In genomic region chr5:9483779-9484178, GRCh38 we compare ENCODE assay signal across 36 cellular contexts.
DNase-seq lines count a peak whose midpoint lies in the region; ATAC-seq, FAIRE-seq and TF ChIP-seq lines count a peak whose summit lies in the region.
"Had no signal": no experiment of that assay in that cellular context is flagged by ENCODE, and none has a peak within 500 bp of the region (broad histone marks: within the 10 kb centered on the region; RNA-seq: fewer than 3 reads in every experiment).

No MANE protein-coding gene starts in this region.

- no peak overlapping the region for H2BK12ac ChIP-seq in mesenchymal stem cell (ENCODE audit: low read length in 2 of 2)

- no peak for TF ChIP-seq POLR2A in GM12892 (IDR thresholded peaks at IDR 0.05; ENCODE audit: low read depth, low read length)

- no peak overlapping the region for H2BK15ac ChIP-seq in mesenchymal stem cell (ENCODE audit: low read depth, poor library complexity, severe bottlenecking)

- H3K9me3 Mint-ChIP-seq in HFFc6 (peaks cover 4% of the 10 kb centered on the region), chondrocyte (ENCODE audit: low read depth) (peaks cover 3% of the 10 kb centered on the region), Calu3 (ENCODE audit: low read depth, unreplicated experiment) (peaks cover 18% of the 10 kb centered on the region)
- H3K9me3 Mint-ChIP-seq: activated T-helper 17 cell treated with anti-CD3 and anti-CD28 coated beads, Interleukin-2, amount 50 U/mL, for 72 hours had no signal

- peaks cover 3% of the 10 kb centered on the region for H3K4me1 ChIP-seq in mesenchymal stem cell (ENCODE audit: control insufficient read depth, insufficient read depth, low read depth, low read length)
- H3K4me1 ChIP-seq: neural progenitor cell, spleen, testis had no signal

- FAIRE-seq in GM12892 (lab: Jason Lieb, UNC), result no peak
- FAIRE-seq: frontal cortex had no signal

- H3K9me3 ChIP-seq in mesenchymal stem cell (ENCODE audit: control insufficient read depth, low read length), result peaks cover 1% of the 10 kb centered on the region
- H3K9me3 ChIP-seq: right atrium auricular region, testis had no signal

- no peak overlapping the region for H4K91ac ChIP-seq in mesenchymal stem cell (ENCODE audit: low read length)

- no peaks in the 10 kb centered on the region for H3K27me3 ChIP-seq in mesenchymal stem cell (ENCODE audit: control insufficient read depth in 1 of 2, insufficient read depth in 1 of 2, low read length in 2 of 2)
- H3K27me3 ChIP-seq: neural progenitor cell, right atrium auricular region, spleen, testis had no signal

- BruUV-seq in Calu3 (replicated peaks; lab: Mats Ljungman, UMichigan), result no TSS peak

- no peak overlapping the region for H3K14ac ChIP-seq in mesenchymal stem cell (ENCODE audit: low read length in 2 of 2)

- H3K4ac ChIP-seq in mesenchymal stem cell (ENCODE audit: low read depth in 1 of 2, low read length in 2 of 2), result no peak overlapping the region

- no peak overlapping the region for H2AK5ac ChIP-seq in mesenchymal stem cell (ENCODE audit: low read length, severe bottlenecking)

- intact Hi-C loops in Calu3 (cut with micrococcal nuclease; ENCODE audit: unreplicated experiment), result no loop called here

- H4K8ac ChIP-seq in mesenchymal stem cell (ENCODE audit: low read length), result no peak overlapping the region

- H3K18ac ChIP-seq in mesenchymal stem cell (ENCODE audit: low read depth in 1 of 2, low read length in 2 of 2), result peak overlapping the region in 1 of 2 experiments; percentile 48

- no peak overlapping the region for H3K23ac ChIP-seq in mesenchymal stem cell (ENCODE audit: low read length in 2 of 2)

- peak overlapping the region; percentile 72 for H3K27ac ChIP-seq in mesenchymal stem cell (ENCODE audit: low read length, poor library complexity, severe bottlenecking)
- H3K27ac ChIP-seq: coronary artery, HL-60, neural progenitor cell, PC-9, right atrium auricular region, spleen, testis had no signal

- no peak overlapping the region for H2BK5ac ChIP-seq in mesenchymal stem cell (ENCODE audit: low read depth, low read length, poor library complexity, severe bottlenecking)

- H2BK120ac ChIP-seq in mesenchymal stem cell (ENCODE audit: low read depth, low read length), result peak overlapping the region; percentile 90

- H3K9ac ChIP-seq in mesenchymal stem cell (ENCODE audit: low read length), result no peak overlapping the region
- H3K9ac ChIP-seq: neural progenitor cell had no signal

- H3K27ac Mint-ChIP-seq in HFFc6 (peak overlapping the region; percentile 85), chondrocyte (ENCODE audit: unreplicated experiment) (peak overlapping the region; percentile 60), Calu3 (ENCODE audit: unreplicated experiment) (no peak overlapping the region)
- H3K27ac Mint-ChIP-seq: activated CD4-positive, alpha-beta T cell treated with anti-CD3 and anti-CD28 coated beads for 36 hours; activated CD8-positive, alpha-beta T cell treated with anti-CD3 and anti-CD28 coated beads, Interleukin-2, amount 10 ng/mL, durations not matched to agents 7 days and 5 days; activated T-helper 17 cell treated with anti-CD3 and anti-CD28 coated beads, Interleukin-2, amount 50 U/mL, for 72 hours; CD4-positive, CD25-positive, alpha-beta regulatory T cell; effector memory CD8-positive, alpha-beta T cell; neural progenitor cell; stimulated activated naive CD8-positive, alpha-beta T cell treated with anti-CD3 and anti-CD28 coated beads, Interleukin-15, Interleukin-2, amounts not matched to agents 100 ng/mL and 50 ng/mL, for 24 hours; T-helper 2 cell treated with Interferon-gamma antibody and Interleukin-4, amounts not matched to agents 5 μg/mL and 100 μg/mL, for 36 hours had no signal

- ATAC-seq in GM18502 (IDR thresholded peaks at IDR 0.05; ENCODE audit: poor library complexity, unreplicated experiment), result no peak
- ATAC-seq: activated CD4-positive, alpha-beta T cell treated with anti-CD3 and anti-CD28 coated beads for 36 hours; activated CD8-positive, alpha-beta T cell treated with anti-CD3 and anti-CD28 coated beads, Interleukin-2, amount 10 ng/mL, durations not matched to agents 7 days and 5 days; activated T-helper 17 cell treated with anti-CD3 and anti-CD28 coated beads, Interleukin-2, amount 50 U/mL, for 72 hours; effector memory CD8-positive, alpha-beta T cell had no signal

- no peak overlapping the region for H3K4me3 ChIP-seq in mesenchymal stem cell (ENCODE audit: insufficient read depth in 1 of 2, low read depth in 1 of 2, low read length in 2 of 2)
- H3K4me3 ChIP-seq: coronary artery, lung, neural progenitor cell, PC-9, right atrium auricular region, spleen, testis had no signal

- TF ChIP-seq CTCF in HFFc6 (IDR thresholded peaks at IDR 0.05) (no peak), chondrocyte (IDR thresholded peaks at IDR 0.05) (no peak), Calu3 (IDR thresholded peaks at IDR 0.05; ENCODE audit: unreplicated experiment) (no peak)

- H3K27me3 Mint-ChIP-seq in HFFc6 (ENCODE audit: insufficient read depth), result peaks cover 1% of the 10 kb centered on the region; the same call in 1 of the 2 replicates
- H3K27me3 Mint-ChIP-seq in chondrocyte (ENCODE audit: low read depth), result no peaks in the 10 kb centered on the region
- H3K27me3 Mint-ChIP-seq in Calu3 (ENCODE audit: unreplicated experiment), result no peaks in the 10 kb centered on the region
- H3K27me3 Mint-ChIP-seq: activated CD4-positive, alpha-beta T cell treated with anti-CD3 and anti-CD28 coated beads for 36 hours; activated T-helper 17 cell treated with anti-CD3 and anti-CD28 coated beads, Interleukin-2, amount 50 U/mL, for 72 hours; CD4-positive, CD25-positive, alpha-beta regulatory T cell; effector memory CD8-positive, alpha-beta T cell; stimulated activated naive CD8-positive, alpha-beta T cell treated with anti-CD3 and anti-CD28 coated beads, Interleukin-15, Interleukin-2, amounts not matched to agents 100 ng/mL and 50 ng/mL, for 24 hours had no signal

- H3K4me1 Mint-ChIP-seq in HFFc6 (ENCODE audit: low read depth) (peaks cover 64% of the 10 kb centered on the region), chondrocyte (ENCODE audit: low read depth) (peaks cover 45% of the 10 kb centered on the region), Calu3 (ENCODE audit: low read depth, unreplicated experiment) (no peaks in the 10 kb centered on the region)
- H3K4me1 Mint-ChIP-seq: activated CD4-positive, alpha-beta T cell treated with anti-CD3 and anti-CD28 coated beads for 36 hours; activated T-helper 17 cell treated with anti-CD3 and anti-CD28 coated beads, Interleukin-2, amount 50 U/mL, for 72 hours; CD4-positive, CD25-positive, alpha-beta regulatory T cell had no signal

- H3K36me3 Mint-ChIP-seq in HFFc6 (ENCODE audit: low read depth), result peaks cover 32% of the 10 kb centered on the region
- peaks cover 6% of the 10 kb centered on the region for H3K36me3 Mint-ChIP-seq in chondrocyte (ENCODE audit: low read depth)
- no peaks in the 10 kb centered on the region for H3K36me3 Mint-ChIP-seq in Calu3 (ENCODE audit: insufficient read depth, unreplicated experiment)
- H3K36me3 Mint-ChIP-seq: CD4-positive, CD25-positive, alpha-beta regulatory T cell had no signal

- no peak overlapping the region for H2AFZ ChIP-seq in mesenchymal stem cell (ENCODE audit: low read depth, low read length)
- H2AFZ ChIP-seq: neural progenitor cell, PC-9 had no signal

- H3K4me3 Mint-ChIP-seq in HFFc6 (peak overlapping the region; percentile 70), chondrocyte (ENCODE audit: unreplicated experiment) (no peak overlapping the region), Calu3 (ENCODE audit: low read depth, unreplicated experiment) (no peak overlapping the region)
- H3K4me3 Mint-ChIP-seq: activated CD4-positive, alpha-beta T cell treated with anti-CD3 and anti-CD28 coated beads for 36 hours; activated CD8-positive, alpha-beta T cell treated with anti-CD3 and anti-CD28 coated beads, Interleukin-2, amount 10 ng/mL, durations not matched to agents 7 days and 5 days; activated T-helper 17 cell treated with anti-CD3 and anti-CD28 coated beads, Interleukin-2, amount 50 U/mL, for 72 hours; CD4-positive, CD25-positive, alpha-beta regulatory T cell; effector memory CD8-positive, alpha-beta T cell; neural progenitor cell; stimulated activated naive CD8-positive, alpha-beta T cell treated with anti-CD3 and anti-CD28 coated beads, Interleukin-15, Interleukin-2, amounts not matched to agents 100 ng/mL and 50 ng/mL, for 24 hours; T-helper 2 cell treated with Interferon-gamma antibody and Interleukin-4, amounts not matched to agents 5 μg/mL and 100 μg/mL, for 36 hours had no signal

- DNase-seq in A172 (ENCODE audit: low spot score) (peak; percentile 54), HFFc6 (peak; percentile 17), chondrocyte (ENCODE audit: low spot score) (no peak), mesenchymal stem cell (peak; percentile 64), GM12892 (ENCODE audit: insufficient read length) (no peak), HuH-7.5 (ENCODE audit: low spot score) (no peak), Calu3 (no peak)
- DNase-seq: 8988T; activated CD4-positive, alpha-beta T cell treated with anti-CD3 and anti-CD28 coated beads for 36 hours; activated CD8-positive, alpha-beta T cell treated with anti-CD3 and anti-CD28 coated beads, Interleukin-2, amount 10 ng/mL, durations not matched to agents 7 days and 5 days; activated naive CD4-positive, alpha-beta T cell treated with anti-CD3 and anti-CD28 coated beads, Interleukin-2, amount 50 U/mL, for 16 hours; amniotic stem cell; CD4-positive, CD25-positive, alpha-beta regulatory T cell; effector memory CD8-positive, alpha-beta T cell; H7; Karpas-422; NCI-H1417 treated with DMSO at 0.1 percent for 48 hours; NCI-H2081 treated with DMSO at 0.1 percent for 48 hours; NCI-H2227 treated with DMSO at 0.1 percent for 48 hours; NCI-H69; PC-9; posterior cingulate gyrus; Right ventricle myocardium superior; spleen; stimulated activated CD4-positive, alpha-beta T cell treated with anti-CD3 and anti-CD28 coated beads, Interleukin-2, amount 100 ng/mL, for 24 hours; testis had no signal

- WGBS in mesenchymal stem cell, result 60% methylated on average over 1 of the region's 3 CpGs

- no peaks in the 10 kb centered on the region for H3K36me3 ChIP-seq in mesenchymal stem cell (ENCODE audit: control insufficient read depth in 1 of 2, insufficient read depth in 2 of 2, low read depth in 1 of 2, low read length in 2 of 2)
- H3K36me3 ChIP-seq: neural progenitor cell, right atrium auricular region, spleen had no signal

- peaks cover 20% of the 10 kb centered on the region for H3K79me1 ChIP-seq in mesenchymal stem cell (replicated peaks; ENCODE audit: low read length, poor library complexity, severe bottlenecking)

- CTCF ChIA-PET in Calu3 (lab: Charles Lee), result no interaction called here

- H3K4me2 ChIP-seq in mesenchymal stem cell (ENCODE audit: low read length, poor library complexity, severe bottlenecking), result no peak overlapping the region
- H3K4me2 ChIP-seq: neural progenitor cell, PC-9 had no signal

Comparison
In these comparisons a context has a peak if more than half of its experiments do, and no peak if none do; other contexts are left out.
1. DNase-seq: peak in A172 (single experiment), HFFc6 (single experiment) and mesenchymal stem cell (single experiment); none in chondrocyte (single experiment), GM12892 (single experiment), HuH-7.5 (single experiment) and Calu3 (single experiment).